Comparison of ENCODE assay signal across 14 cellular contexts in genomic region chr14:99519931-99520421, GRCh38.
"Had no signal": no experiment of that assay in that cellular context is flagged by ENCODE, and none has a peak within 500 bp of the region (broad histone marks: within the 10 kb centered on the region; RNA-seq: fewer than 3 reads in every experiment).

No MANE protein-coding gene starts in this region.

- H3K9me3 ChIP-seq: colonic mucosa, esophagus squamous epithelium, tibial artery, vagina had no signal

- H3K27me3 Mint-ChIP-seq: activated CD4-positive, alpha-beta T cell treated with anti-CD3 and anti-CD28 coated beads, Interleukin-2, amount 10 ng/mL, durations not matched to agents 7 days and 5 days had no signal

- H3K27me3 ChIP-seq: cardiac muscle cell, colonic mucosa, esophagus squamous epithelium, tibial artery, vagina had no signal

- H3K36me3 ChIP-seq: cardiac muscle cell, colonic mucosa, vagina had no signal

- H3K27ac Mint-ChIP-seq: activated CD4-positive, alpha-beta T cell treated with anti-CD3 and anti-CD28 coated beads, Interleukin-2, amount 10 ng/mL, durations not matched to agents 7 days and 5 days had no signal

- H3K9me3 Mint-ChIP-seq: activated CD4-positive, alpha-beta T cell treated with anti-CD3 and anti-CD28 coated beads, Interleukin-2, amount 10 ng/mL, durations not matched to agents 7 days and 5 days; nephron progenitor cell had no signal

- DNase-seq: activated CD4-positive, alpha-beta T cell treated with anti-CD3 and anti-CD28 coated beads, Interleukin-2, amount 10 ng/mL, durations not matched to agents 7 days and 5 days; activated CD4-positive, CD25-positive, alpha-beta regulatory T cell; activated CD8-positive, alpha-beta memory T cell treated with anti-CD3 and anti-CD28 coated beads, Interleukin-2, amount 50 U/mL, for 48 hours; activated naive CD4-positive, alpha-beta T cell treated with Interleukin-2 at 50 U/mL for 16 hours; colonic mucosa; esophagus squamous epithelium; kidney glomerular epithelial cell; nephron progenitor cell; stimulated activated CD4-positive, alpha-beta T cell treated with anti-CD3 and anti-CD28 coated beads, Interleukin-15, amount 100 ng/mL, for 24 hours; stimulated activated CD4-positive, alpha-beta T cell treated with anti-CD3 and anti-CD28 coated beads, Interleukin-4, amount 100 ng/mL, for 1 hour; stimulated activated naive CD4-positive, alpha-beta T cell had no signal

- H3K4me3 Mint-ChIP-seq: activated CD4-positive, alpha-beta T cell treated with anti-CD3 and anti-CD28 coated beads, Interleukin-2, amount 10 ng/mL, durations not matched to agents 7 days and 5 days; nephron progenitor cell had no signal

- H3K4me3 ChIP-seq: cardiac muscle cell, colonic mucosa, esophagus squamous epithelium, tibial artery, vagina had no signal

- H3K27ac ChIP-seq: cardiac muscle cell, colonic mucosa, tibial artery, vagina had no signal
